ENCODE assay signal across 30 cellular contexts in genomic region chr2:19993731-19994130, GRCh38.
"Had no signal": no experiment of that assay in that cellular context is flagged by ENCODE, and none has a peak within 500 bp of the region (broad histone marks: within the 10 kb centered on the region; RNA-seq: fewer than 3 reads in every experiment).

No MANE protein-coding gene starts in this region.

- H3K4me3 ChIP-seq: adrenal gland, body of pancreas, esophagus muscularis mucosa, gastroesophageal sphincter, heart right ventricle, hepatocyte had no signal

- DNase-seq: activated B cell treated with CpG ODN at 0.5 μM for 24 hours; activated CD4-positive, alpha-beta T cell treated with anti-CD3 and anti-CD28 coated beads for 48 hours; activated CD4-positive, alpha-beta T cell treated with anti-CD3 and anti-CD28 coated beads, Interleukin-2, amount 50 U/mL, for 1 hour; activated CD4-positive, alpha-beta T cell treated with anti-CD3 and anti-CD28 coated beads, Interleukin-2, amount 50 U/mL, for 48 hours; activated CD8-positive, alpha-beta memory T cell treated with anti-CD3 and anti-CD28 coated beads for 24 hours; activated CD8-positive, alpha-beta T cell treated with anti-CD3 and anti-CD28 coated beads for 36 hours; activated effector memory CD4-positive, alpha-beta T cell treated with Interleukin-2 at 50 U/mL for 16 hours; activated gamma-delta T cell treated with Interleukin-2 at 50 U/mL for 16 hours; activated naive CD4-positive, alpha-beta T cell treated with anti-CD3 and anti-CD28 coated beads, Interleukin-2, amount 50 U/mL, for 16 hours; activated naive CD4-positive, alpha-beta T cell treated with Interleukin-2 at 50 U/mL for 16 hours; activated T-cell treated with anti-CD3 and anti-CD28 coated beads, Interleukin-2, amount 50 U/mL, for 4 hours; adrenal gland; amygdala; aorta; body of pancreas; caudate nucleus; cortex of kidney; dermis blood vessel endothelial cell; effector CD4-positive, alpha-beta T cell; effector memory CD8-positive, alpha-beta T cell; erythroblast; foreskin melanocyte; heart right ventricle; T1000; WERI-Rb-1 had no signal

- ATAC-seq: activated CD4-positive, CD25-positive, alpha-beta regulatory T cell treated with anti-CD3 and anti-CD28 coated beads, Interleukin-2, amount 50 U/mL, for 24 hours; activated CD8-positive, alpha-beta T cell treated with anti-CD3 and anti-CD28 coated beads for 36 hours; activated T-cell treated with anti-CD3 and anti-CD28 coated beads, Interleukin-2, amount 50 U/mL, for 4 hours; activated T-helper 17 cell treated with anti-CD3 and anti-CD28 coated beads, Interleukin-2, amount 50 U/mL, for 72 hours; body of pancreas; effector memory CD8-positive, alpha-beta T cell; gastroesophageal sphincter; heart right ventricle had no signal
